Comparison of ENCODE assay signal across 35 cellular contexts in the genomic region with DNA sequence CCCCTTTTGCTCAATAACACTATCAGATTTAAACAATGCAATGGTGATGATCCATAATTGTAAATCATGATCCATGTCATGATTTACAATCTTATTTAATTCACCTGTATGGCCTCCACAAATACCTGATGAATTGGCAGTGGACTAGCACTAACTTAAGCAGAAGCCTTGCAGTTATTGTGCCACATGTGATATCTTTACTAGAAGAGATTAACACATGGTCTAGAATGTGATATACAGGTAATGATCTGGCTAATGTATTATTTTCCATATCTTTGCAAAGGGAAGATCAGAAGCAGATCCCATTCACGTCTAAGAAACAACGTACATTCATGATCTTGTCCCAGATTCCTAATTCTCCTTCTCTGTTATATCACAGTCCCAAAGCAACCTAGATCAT.
"Had no signal": no experiment of that assay in that cellular context is flagged by ENCODE, and none has a peak within 500 bp of the region (broad histone marks: within the 10 kb centered on the region; RNA-seq: fewer than 3 reads in every experiment).

No MANE protein-coding gene starts in this region.

- H3K4me3 ChIP-seq: MG63 had no signal

- H3K36me3 ChIP-seq: MG63 had no signal

- H3K9me3 ChIP-seq: MG63 had no signal

- H3K27me3 ChIP-seq: MG63 had no signal

- DNase-seq: Karpas-422, Kasumi-1, MG63, MM.1S, MV-4-11, NCI-H1048, NCI-H1092, NCI-H1092 treated with DMSO at 0.1 percent for 48 hours, NCI-H1105, NCI-H1105 treated with DMSO at 0.1 percent for 48 hours, NCI-H1417, NCI-H1417 treated with DMSO at 0.1 percent for 48 hours, NCI-H1436, NCI-H1436 treated with DMSO at 0.1 percent for 48 hours, NCI-H146, NCI-H1694, NCI-H1694 treated with DMSO at 0.1 percent for 48 hours, NCI-H187, NCI-H187 treated with DMSO at 0.1 percent for 48 hours, NCI-H1930, NCI-H2029, NCI-H2029 treated with DMSO at 0.1 percent for 48 hours, NCI-H2081, NCI-H2081 treated with DMSO at 0.1 percent for 48 hours, NCI-H2107, NCI-H2171, NCI-H2171 treated with DMSO at 0.1 percent for 48 hours, NCI-H2227 treated with DMSO at 0.1 percent for 48 hours, NCI-H345, NCI-H446, NCI-H446 treated with DMSO at 0.1 percent for 48 hours, NCI-H510A, NCI-H510A treated with DMSO at 0.1 percent for 48 hours, NCI-H524, NCI-H524 treated with DMSO at 0.1 percent for 48 hours had no signal
